Comparison of ENCODE assay signal across 24 cellular contexts in genomic region chr11:67495234-67496005, GRCh38. TPM values are rescaled to one million over a fixed set of nuclear protein-coding genes. Genes with fewer than 3 reads are reported as not detected.
"Had no signal": no experiment of that assay in that cellular context is flagged by ENCODE, and none has a peak within 500 bp of the region (broad histone marks: within the 10 kb centered on the region; RNA-seq: fewer than 3 reads in every experiment).

No MANE protein-coding gene starts in this region.

- H3K4me3 ChIP-seq: coronary artery, heart left ventricle, lung, skin epidermis had no signal

- H3K27ac Mint-ChIP-seq: nephron progenitor cell had no signal

- H3K9me3 ChIP-seq: heart left ventricle, neutrophil had no signal

- DNase-seq: effector CD4-positive, alpha-beta T cell; foreskin melanocyte; heart left ventricle; hippocampal formation; left colon; left ventricle myocardium superior; mesenchymal stem cell; midbrain; nephron progenitor cell; stimulated activated CD4-positive, alpha-beta T cell treated with anti-CD3 and anti-CD28 coated beads, Interleukin-4, amount 100 ng/mL, for 4 hours; stimulated activated naive CD4-positive, alpha-beta T cell treated with Interleukin-2 at 50 U/mL for 16 hours; trophoblast cell had no signal

- H3K9me3 Mint-ChIP-seq: nephron progenitor cell had no signal

- H3K27ac ChIP-seq: coronary artery, heart left ventricle, neutrophil, skin epidermis had no signal

- ATAC-seq: heart left ventricle, left colon, left ventricle myocardium superior, sciatic nerve had no signal

- H3K4me3 Mint-ChIP-seq: nephron progenitor cell had no signal

- H3K27me3 ChIP-seq: heart left ventricle, neutrophil had no signal

RNA-seq across cellular contexts. Expression of gene CABP2, which starts 27.8 kb away (rescaled TPM):
- total RNA-seq: dermis microvascular lymphatic vessel endothelial cell, glomerular endothelial cell, heart left ventricle, kidney epithelial cell, left colon, left ventricle myocardium superior, lung, osteocyte, pulmonary artery endothelial cell, sciatic nerve, urinary bladder had no signal
- polyA plus RNA-seq: esophagus, heart left ventricle, lung, urinary bladder had no signal
